In the genomic region with DNA sequence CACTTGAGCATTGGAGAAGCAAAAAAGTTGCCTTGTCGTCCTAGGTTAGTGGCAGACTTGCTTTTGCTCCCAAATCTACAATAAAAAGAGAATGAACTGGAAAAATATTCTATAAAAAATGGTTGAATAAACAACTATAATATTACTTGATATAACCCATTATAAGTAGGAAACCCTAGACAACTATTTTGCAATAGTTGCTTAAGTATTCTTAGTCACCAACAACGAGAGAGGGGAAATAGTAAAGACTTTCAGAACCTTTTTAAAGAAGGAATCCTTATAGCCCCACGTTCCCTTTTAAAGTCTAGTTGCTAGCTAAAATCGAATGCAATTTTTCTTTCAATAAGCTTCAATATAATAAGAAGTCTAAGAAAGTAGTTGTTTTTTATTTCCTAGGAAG, we compare ENCODE assay signal across 27 cellular contexts. TPM values are rescaled to one million over a fixed set of nuclear protein-coding genes. Genes with fewer than 3 reads are reported as not detected.
DNase-seq lines count a peak whose midpoint lies in the region; FAIRE-seq and TF ChIP-seq lines count a peak whose summit lies in the region.
"Had no signal": no experiment of that assay in that cellular context is flagged by ENCODE, and none has a peak within 500 bp of the region (broad histone marks: within the 10 kb centered on the region; RNA-seq: fewer than 3 reads in every experiment).

No MANE protein-coding gene starts in this region.

- TF ChIP-seq CTCF in MCF 10A (IDR thresholded peaks at IDR 0.05; ENCODE audit: unreplicated experiment) = no peak
- TF ChIP-seq CTCF in mammary epithelial cell (conservative IDR thresholded peaks at IDR 0.05 in 1 of 2, IDR thresholded peaks at IDR 0.05 in 1 of 2; ENCODE audit: extremely low read depth in 1 of 2, insufficient read depth in 1 of 2, low read depth in 1 of 2, low read length in 2 of 2) = no peak
- TF ChIP-seq CTCF in fibroblast of villous mesenchyme (IDR thresholded peaks at IDR 0.05; ENCODE audit: insufficient read depth, low read depth, low read length) = no peak

- POLR2A ChIA-PET in MCF 10A (lab: Yijun Ruan, JAX) = interaction anchor here (0.6 to 1.4 kb wide), 4 partner anchors 11 to 27 kb away, joined by 3 to 9 read pairs (median 4); no protein-coding TSS in a partner anchor

- no peaks in the 10 kb centered on the region for H3K9me3 Mint-ChIP-seq in MCF 10A (ENCODE audit: unreplicated experiment)
- H3K9me3 Mint-ChIP-seq in activated T-helper 2 cell treated with anti-CD3 and anti-CD28 coated beads, Interferon-gamma antibody, Interleukin-2, Interleukin-4, amounts not matched to agents 10 μg/mL and 5 μg/mL and 100 μg/mL, durations not matched to agents 14 hours and 24 hours and 36 hours = no peaks in the 10 kb centered on the region
- H3K9me3 Mint-ChIP-seq: activated CD8-positive, alpha-beta T cell treated with anti-CD3 and anti-CD28 coated beads for 36 hours; stimulated activated naive CD8-positive, alpha-beta T cell treated with anti-CD3 and anti-CD28 coated beads, Interleukin-15, Interleukin-2, amounts not matched to agents 100 ng/mL and 50 ng/mL, for 24 hours had no signal

- CTCF ChIA-PET in MCF 10A (lab: Yijun Ruan, JAX) (interaction anchor here (0.9 kb wide), 1 partner anchor 18 kb away, joined by 3 read pairs; no protein-coding TSS in a partner anchor), mammary epithelial cell (lab: Charles Lee; ENCODE audit: low non-redundant PET) (no interaction called here)

- FAIRE-seq in H54 (lab: Jason Lieb, UNC) = no peak
- FAIRE-seq: kidney had no signal

- no peak for TF ChIP-seq POLR2A in H54 (IDR thresholded peaks at IDR 0.05; ENCODE audit: low read depth, low read length)

- H3K4me3 Mint-ChIP-seq in MCF 10A (ENCODE audit: unreplicated experiment) = no peak overlapping the region
- no peak overlapping the region for H3K4me3 Mint-ChIP-seq in activated T-helper 2 cell treated with anti-CD3 and anti-CD28 coated beads, Interferon-gamma antibody, Interleukin-2, Interleukin-4, amounts not matched to agents 10 μg/mL and 5 μg/mL and 100 μg/mL, durations not matched to agents 14 hours and 24 hours and 36 hours (ENCODE audit: low read depth)
- H3K4me3 Mint-ChIP-seq: activated CD8-positive, alpha-beta T cell treated with anti-CD3 and anti-CD28 coated beads for 36 hours; stimulated activated naive CD8-positive, alpha-beta T cell treated with anti-CD3 and anti-CD28 coated beads, Interleukin-15, Interleukin-2, amounts not matched to agents 100 ng/mL and 50 ng/mL, for 24 hours had no signal

- H3K27ac Mint-ChIP-seq in MCF 10A (ENCODE audit: low read depth, unreplicated experiment) = no peak overlapping the region
- no peak overlapping the region for H3K27ac Mint-ChIP-seq in activated T-helper 2 cell treated with anti-CD3 and anti-CD28 coated beads, Interferon-gamma antibody, Interleukin-2, Interleukin-4, amounts not matched to agents 10 μg/mL and 5 μg/mL and 100 μg/mL, durations not matched to agents 14 hours and 24 hours and 36 hours
- H3K27ac Mint-ChIP-seq: activated CD8-positive, alpha-beta T cell treated with anti-CD3 and anti-CD28 coated beads for 36 hours; stimulated activated naive CD8-positive, alpha-beta T cell treated with anti-CD3 and anti-CD28 coated beads, Interleukin-15, Interleukin-2, amounts not matched to agents 100 ng/mL and 50 ng/mL, for 24 hours had no signal

- in situ Hi-C loops in mammary epithelial cell (cut with MboI; ENCODE audit: low sequenced_read_pairs in 2 of 2) = no loop called here

- H3K4me3 ChIP-seq in mammary epithelial cell (replicated peaks in 1 of 3; ENCODE audit: insufficient read depth in 1 of 3, low read depth in 2 of 3, low read length in 3 of 3) = no peak overlapping the region
- H3K4me3 ChIP-seq in fibroblast of villous mesenchyme (ENCODE audit: low read depth, low read length) = no peak overlapping the region
- H3K4me3 ChIP-seq: BLaER1 treated with 17β-estradiol and CSF1 and Interleukin-3, amounts not matched to agents 10 nM and 100 nM; cardiac muscle cell; dorsolateral prefrontal cortex; smooth muscle cell; tibial artery had no signal

- H3K9ac ChIP-seq in mammary epithelial cell (ENCODE audit: insufficient read depth, low read length) = no peak overlapping the region

- DNase-seq in MCF 10A (ENCODE audit: unreplicated experiment) (peak; percentile 31), mammary epithelial cell (no peak), amniotic epithelial cell (ENCODE audit: low read depth) (peak; percentile 75), fibroblast of villous mesenchyme (ENCODE audit: low read depth) (peak; percentile 62), H54 (ENCODE audit: insufficient read length, low spot score) (no peak), NCI-H446 treated with DMSO at 0.1 percent for 48 hours (lab: John Stamatoyannopoulos, UW) (no peak), RKO (ENCODE audit: low spot score) (no peak)
- no peak for DNase-seq in activated T-helper 2 cell treated with anti-CD3 and anti-CD28 coated beads, Interferon-gamma antibody, Interleukin-2, Interleukin-4, amounts not matched to agents 10 μg/mL and 5 μg/mL and 100 μg/mL, durations not matched to agents 14 hours and 24 hours and 36 hours (ENCODE audit: low spot score)
- DNase-seq: 8988T; activated CD4-positive, CD25-positive, alpha-beta regulatory T cell treated with anti-CD3 and anti-CD28 coated beads, Interleukin-2, amount 50 U/mL, for 72 hours; activated CD8-positive, alpha-beta T cell treated with anti-CD3 and anti-CD28 coated beads for 36 hours; activated gamma-delta T cell; activated T-cell treated with anti-CD3 and anti-CD28 coated beads for 4 hours; dorsolateral prefrontal cortex; GOT3; kidney; NCI-H1694; nucleus accumbens; PC-3; SHP77; stimulated activated CD4-positive, alpha-beta T cell treated with anti-CD3 and anti-CD28 coated beads, Interleukin-4, amount 100 ng/mL, for 4 hours; tibial artery had no signal

- WGBS in mammary epithelial cell (ENCODE audit: low coverage, missing lambda C conversion rate) = 85% methylated on average over 4 of the region's 4 CpGs

- no TSS peak for BruUV-seq in MCF 10A (replicated peaks; lab: Mats Ljungman, UMichigan)
- no TSS peak for BruUV-seq in mammary epithelial cell (replicated peaks; lab: Mats Ljungman, UMichigan)

- H2AFZ ChIP-seq in mammary epithelial cell (ENCODE audit: low read depth, low read length) = no peak overlapping the region

- peaks cover 70% of the 10 kb centered on the region for H3K36me3 Mint-ChIP-seq in MCF 10A (ENCODE audit: insufficient read depth, unreplicated experiment)
- peaks cover 76% of the 10 kb centered on the region for H3K36me3 Mint-ChIP-seq in activated T-helper 2 cell treated with anti-CD3 and anti-CD28 coated beads, Interferon-gamma antibody, Interleukin-2, Interleukin-4, amounts not matched to agents 10 μg/mL and 5 μg/mL and 100 μg/mL, durations not matched to agents 14 hours and 24 hours and 36 hours (ENCODE audit: low read depth)

- H3K4me2 ChIP-seq in mammary epithelial cell (ENCODE audit: insufficient read depth, low read depth, low read length) = no peak overlapping the region
- H3K4me2 ChIP-seq: smooth muscle cell had no signal

- H3K4me1 Mint-ChIP-seq in MCF 10A (ENCODE audit: insufficient read depth, unreplicated experiment) = peaks cover 12% of the 10 kb centered on the region
- peaks cover 6% of the 10 kb centered on the region for H3K4me1 Mint-ChIP-seq in activated T-helper 2 cell treated with anti-CD3 and anti-CD28 coated beads, Interferon-gamma antibody, Interleukin-2, Interleukin-4, amounts not matched to agents 10 μg/mL and 5 μg/mL and 100 μg/mL, durations not matched to agents 14 hours and 24 hours and 36 hours (ENCODE audit: low read depth)

- intact Hi-C loops in MCF 10A (cut with micrococcal nuclease) = no loop called here
- intact Hi-C loops in mammary epithelial cell (cut with micrococcal nuclease) = no loop called here
- intact Hi-C loops in activated T-helper 2 cell treated with anti-CD3 and anti-CD28 coated beads, Interferon-gamma antibody, Interleukin-2, Interleukin-4, amounts not matched to agents 10 μg/mL and 5 μg/mL and 100 μg/mL, durations not matched to agents 14 hours and 24 hours and 36 hours (cut with micrococcal nuclease) = no loop called here

- peaks cover 1% of the 10 kb centered on the region for H4K20me1 ChIP-seq in mammary epithelial cell (ENCODE audit: insufficient read depth, low read length)
- H4K20me1 ChIP-seq: BLaER1 treated with 17β-estradiol and CSF1 and Interleukin-3, amounts not matched to agents 10 nM and 100 nM had no signal

- no peaks in the 10 kb centered on the region for H3K27me3 Mint-ChIP-seq in MCF 10A (ENCODE audit: insufficient read depth, unreplicated experiment)
- no peaks in the 10 kb centered on the region for H3K27me3 Mint-ChIP-seq in activated T-helper 2 cell treated with anti-CD3 and anti-CD28 coated beads, Interferon-gamma antibody, Interleukin-2, Interleukin-4, amounts not matched to agents 10 μg/mL and 5 μg/mL and 100 μg/mL, durations not matched to agents 14 hours and 24 hours and 36 hours (ENCODE audit: low read depth)
- H3K27me3 Mint-ChIP-seq: activated CD8-positive, alpha-beta T cell treated with anti-CD3 and anti-CD28 coated beads for 36 hours; stimulated activated naive CD8-positive, alpha-beta T cell treated with anti-CD3 and anti-CD28 coated beads, Interleukin-15, Interleukin-2, amounts not matched to agents 100 ng/mL and 50 ng/mL, for 24 hours had no signal

- dilution Hi-C loops in mammary epithelial cell (cut with HindIII; ENCODE audit: low sequenced_read_pairs) = no loop called here

- no peaks in the 10 kb centered on the region for H3K27me3 ChIP-seq in mammary epithelial cell (ENCODE audit: insufficient read depth, low read length)
- H3K27me3 ChIP-seq: BLaER1 treated with 17β-estradiol and CSF1 and Interleukin-3, amounts not matched to agents 10 nM and 100 nM; cardiac muscle cell; dorsolateral prefrontal cortex; tibial artery had no signal

- H3K36me3 ChIP-seq in mammary epithelial cell (ENCODE audit: insufficient read depth, low read length) = peaks cover 40% of the 10 kb centered on the region

- H3K27ac ChIP-seq in mammary epithelial cell (ENCODE audit: insufficient read depth, low read depth, low read length) = no peak overlapping the region
- H3K27ac ChIP-seq: cardiac muscle cell, dorsolateral prefrontal cortex, tibial artery had no signal

- no peaks in the 10 kb centered on the region for H3K4me1 ChIP-seq in mammary epithelial cell (ENCODE audit: insufficient read depth, low read length)
- H3K4me1 ChIP-seq: tibial artery had no signal

- H3K79me2 ChIP-seq in mammary epithelial cell (ENCODE audit: insufficient read depth, low read length) = no peaks in the 10 kb centered on the region

- H3K9me3 ChIP-seq in mammary epithelial cell (replicated peaks; ENCODE audit: insufficient read depth, low read length) = no peaks in the 10 kb centered on the region
- H3K9me3 ChIP-seq: BLaER1 treated with 17β-estradiol and CSF1 and Interleukin-3, amounts not matched to agents 10 nM and 100 nM; tibial artery had no signal

RNA-seq across cellular contexts. Expression of a gene that starts 17.5 kb away (rescaled TPM):
- total RNA-seq in MCF 10A (2022) (not detected in 2 replicates), mammary epithelial cell (under 1 TPM in 1 of 2 donors, not detected in 1; 0.14 TPM), fibroblast of villous mesenchyme (not detected in 2 replicates)
- polyA plus RNA-seq in mammary epithelial cell = 0.09 TPM
- polyA minus RNA-seq in mammary epithelial cell = not detected
- total RNA-seq in activated T-helper 2 cell treated with anti-CD3 and anti-CD28 coated beads, Interferon-gamma antibody, Interleukin-2, Interleukin-4, amounts not matched to agents 10 μg/mL and 5 μg/mL and 100 μg/mL, durations not matched to agents 14 hours and 24 hours and 36 hours = not detected in 2 replicates
- total RNA-seq: activated CD8-positive, alpha-beta T cell treated with anti-CD3 and anti-CD28 coated beads for 36 hours; epithelial cell of proximal tubule; PC-3; smooth muscle cell had no signal
- polyA plus RNA-seq: smooth muscle cell had no signal

RNA-seq across cellular contexts. Expression of a gene that starts 28.6 kb away (rescaled TPM):
- total RNA-seq in MCF 10A (2022) (not detected in 2 replicates), mammary epithelial cell (under 1 TPM in 1 of 2 donors, not detected in 1; 0.50 TPM), fibroblast of villous mesenchyme (not detected in 2 replicates)
- polyA plus RNA-seq in mammary epithelial cell = not detected
- not detected for polyA minus RNA-seq in mammary epithelial cell
- not detected in 2 replicates for total RNA-seq in activated T-helper 2 cell treated with anti-CD3 and anti-CD28 coated beads, Interferon-gamma antibody, Interleukin-2, Interleukin-4, amounts not matched to agents 10 μg/mL and 5 μg/mL and 100 μg/mL, durations not matched to agents 14 hours and 24 hours and 36 hours
- total RNA-seq: activated CD8-positive, alpha-beta T cell treated with anti-CD3 and anti-CD28 coated beads for 36 hours; epithelial cell of proximal tubule; PC-3; smooth muscle cell had no signal
- polyA plus RNA-seq: smooth muscle cell had no signal

RNA-seq across cellular contexts. Expression of a gene that starts 35.0 kb away (rescaled TPM):
- total RNA-seq in MCF 10A (2022) (58.5 and 67.9 TPM in 2 replicates), mammary epithelial cell (10 to 100 TPM; 24.2 to 91.8 TPM), fibroblast of villous mesenchyme (36.1 and 69.1 TPM in 2 replicates)
- polyA plus RNA-seq in mammary epithelial cell = 52.7 TPM
- 113 TPM for polyA minus RNA-seq in mammary epithelial cell
- total RNA-seq in activated T-helper 2 cell treated with anti-CD3 and anti-CD28 coated beads, Interferon-gamma antibody, Interleukin-2, Interleukin-4, amounts not matched to agents 10 μg/mL and 5 μg/mL and 100 μg/mL, durations not matched to agents 14 hours and 24 hours and 36 hours = 77.8 and 82.8 TPM in 2 replicates

RNA-seq across cellular contexts. Expression of a gene that starts 39.7 kb away (rescaled TPM):
- total RNA-seq in MCF 10A (2022) = not detected in 2 replicates
- total RNA-seq in mammary epithelial cell = not detected
- not detected for polyA plus RNA-seq in mammary epithelial cell
- polyA minus RNA-seq in mammary epithelial cell = not detected
- total RNA-seq in fibroblast of villous mesenchyme = not detected in 2 replicates
- not detected in 2 replicates for total RNA-seq in activated T-helper 2 cell treated with anti-CD3 and anti-CD28 coated beads, Interferon-gamma antibody, Interleukin-2, Interleukin-4, amounts not matched to agents 10 μg/mL and 5 μg/mL and 100 μg/mL, durations not matched to agents 14 hours and 24 hours and 36 hours
- total RNA-seq: activated CD8-positive, alpha-beta T cell treated with anti-CD3 and anti-CD28 coated beads for 36 hours; cardiac muscle cell; dorsolateral prefrontal cortex; epithelial cell of proximal tubule; PC-3 had no signal
- polyA plus RNA-seq: cardiac muscle cell had no signal

Comparison
In these comparisons a context has a peak if more than half of its experiments do, and no peak if none do; other contexts are left out.
1. DNase-seq: peak in MCF 10A (single experiment), amniotic epithelial cell (single experiment) and fibroblast of villous mesenchyme (single experiment); none in mammary epithelial cell (single experiment), H54 (single experiment), NCI-H446 treated with DMSO at 0.1 percent for 48 hours (single experiment), activated T-helper 2 cell treated with anti-CD3 and anti-CD28 coated beads, Interferon-gamma antibody, Interleukin-2, Interleukin-4, amounts not matched to agents 10 μg/mL and 5 μg/mL and 100 μg/mL, durations not matched to agents 14 hours and 24 hours and 36 hours (single experiment) and RKO (single experiment).